27 cellular contexts compared by ENCODE assay signal in the genomic region with DNA sequence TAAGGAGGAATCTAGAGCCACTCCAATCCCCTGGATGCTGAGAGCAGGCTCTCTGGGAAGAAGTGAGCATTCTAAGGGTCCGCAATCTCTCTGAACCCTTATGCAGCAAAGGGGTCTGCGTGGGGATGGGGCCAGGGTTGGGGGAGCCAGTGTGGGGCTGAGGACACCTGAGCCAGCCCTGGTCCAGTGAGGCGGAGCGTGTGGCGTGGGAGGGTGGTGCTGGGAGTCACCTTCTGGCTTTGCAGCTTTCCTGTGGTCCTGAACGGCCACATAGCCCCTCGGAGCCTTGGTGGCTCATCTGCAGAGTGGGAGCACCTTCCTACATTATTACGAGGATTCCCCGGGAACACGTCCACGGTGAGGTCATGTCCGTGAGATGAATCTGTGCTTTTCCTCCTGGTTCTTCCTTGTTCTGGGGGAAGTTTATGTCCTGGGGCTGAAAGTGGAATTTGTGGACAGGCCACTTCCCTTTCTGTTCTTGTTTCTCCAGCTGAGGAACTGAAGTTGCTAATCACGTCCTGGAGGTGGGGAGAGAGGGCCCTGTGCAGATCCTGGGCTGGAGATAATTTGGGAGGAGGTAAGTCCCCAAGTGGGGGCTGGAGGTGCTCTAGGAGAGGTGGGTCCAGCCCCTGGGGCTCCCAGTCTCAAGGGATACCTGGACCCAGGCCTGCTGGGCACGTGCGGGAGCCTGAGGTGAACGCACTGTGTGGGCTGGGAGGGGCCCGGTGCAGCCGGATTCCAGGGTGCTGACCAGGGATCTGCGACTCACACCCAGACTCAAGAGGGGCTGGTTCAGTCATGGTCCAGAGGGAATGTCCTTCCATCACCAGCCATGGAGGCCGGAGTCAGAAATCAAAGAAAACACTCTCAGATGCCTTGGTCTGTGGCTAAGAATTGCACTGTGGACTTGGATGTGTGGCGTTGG. TPM values are rescaled to one million over a fixed set of nuclear protein-coding genes. Genes with fewer than 3 reads are reported as not detected.
DNase-seq lines count a peak whose midpoint lies in the region; ATAC-seq, FAIRE-seq and TF ChIP-seq lines count a peak whose summit lies in the region.
"Had no signal": no experiment of that assay in that cellular context is flagged by ENCODE, and none has a peak within 500 bp of the region (broad histone marks: within the 10 kb centered on the region; RNA-seq: fewer than 3 reads in every experiment).

No MANE protein-coding gene starts in this region.

- in situ Hi-C loops in IMR-90 (cut with MboI; ENCODE audit: low sequenced_read_pairs) (no loop called here), K562 (cut with MboI) (no loop called here)

- no peak overlapping the region for H2BK20ac ChIP-seq in IMR-90 (ENCODE audit: low read depth, low read length)

- H3K23ac ChIP-seq in IMR-90 (ENCODE audit: low read depth, low read length) = no peak overlapping the region

- no peaks in the 10 kb centered on the region for H3K9me1 ChIP-seq in IMR-90 (ENCODE audit: insufficient read depth, low read length)
- H3K9me1 ChIP-seq in K562 (ENCODE audit: control insufficient read depth, insufficient read depth, low read length) = peaks cover 2% of the 10 kb centered on the region

- H3K4me1 ChIP-seq in IMR-90 (ENCODE audit: control insufficient read depth, insufficient read depth, low read length) (no peaks in the 10 kb centered on the region), K562 (replicated peaks in 1 of 2; ENCODE audit: control insufficient read depth in 2 of 2, insufficient read depth in 2 of 2, low read length in 2 of 2) (peaks cover 15 to 90% of the 10 kb centered on the region in 2 experiments; a peak in 4 of 5 replicates), osteoblast (ENCODE audit: insufficient read depth, low read length) (no peaks in the 10 kb centered on the region)
- H3K4me1 ChIP-seq: A549, gastroesophageal sphincter, SJSA1, uterus had no signal

- CTCF ChIA-PET in IMR-90 (lab: Yijun Ruan, JAX) = no interaction called here
- CTCF ChIA-PET in K562 (lab: Yijun Ruan, JAX; ENCODE audit: low intra/inter-chr PET ratio) = no interaction called here

- H3K36me3 Mint-ChIP-seq in activated CD4-positive, alpha-beta T cell treated with anti-CD3 and anti-CD28 coated beads, Interleukin-2, amount 10 ng/mL, durations not matched to agents 24 days and 14 days (ENCODE audit: low read depth) = no peaks in the 10 kb centered on the region
- H3K36me3 Mint-ChIP-seq: CD4-positive, CD25-positive, alpha-beta regulatory T cell had no signal

- H3K4ac ChIP-seq in IMR-90 (ENCODE audit: low read depth, low read length) = no peak overlapping the region

- no peak overlapping the region for H4K5ac ChIP-seq in IMR-90 (ENCODE audit: low read depth, low read length)

- POLR2A ChIA-PET in IMR-90 (lab: Charles Lee; ENCODE audit: unreplicated experiment) (no interaction called here), K562 (lab: Yijun Ruan, JAX) (interaction anchor here (0.7 to 2.9 kb wide), 3 partner anchors 9 to 968 kb away, joined by 3 to 13 read pairs (median 3); no protein-coding TSS in a partner anchor)

- H3K27ac ChIP-seq in IMR-90 (ENCODE audit: insufficient read depth, low read length) (no peak overlapping the region), K562 (ENCODE audit: extremely low read depth, low read depth, low read length) (no peak overlapping the region), osteoblast (ENCODE audit: low read depth, low read length) (no peak overlapping the region)
- H3K27ac ChIP-seq: A549, gastroesophageal sphincter, SJSA1, uterus had no signal

- TF ChIP-seq RAD21 in IMR-90 (IDR thresholded peaks at IDR 0.05; ENCODE audit: low read length) = no peak
- TF ChIP-seq RAD21 in K562 (CRISPR knock-in tag; conservative IDR thresholded peaks at IDR 0.05 in 1 of 2, IDR thresholded peaks at IDR 0.05 in 1 of 2) = no peak; a peak in 1 of 4 replicates

- no peak overlapping the region for H2AK9ac ChIP-seq in IMR-90 (replicated peaks; ENCODE audit: low read depth, low read length, poor library complexity)

- no peak overlapping the region for H3K27ac Mint-ChIP-seq in activated CD4-positive, alpha-beta T cell treated with anti-CD3 and anti-CD28 coated beads, Interleukin-2, amount 10 ng/mL, durations not matched to agents 24 days and 14 days
- H3K27ac Mint-ChIP-seq: activated T-helper 17 cell treated with anti-CD3 and anti-CD28 coated beads, Interleukin-2, amount 50 U/mL, for 72 hours had no signal

- no peak overlapping the region for H3K14ac ChIP-seq in IMR-90 (replicated peaks; ENCODE audit: low read depth, low read length)

- BruUV-seq in IMR-90 (replicated peaks; lab: Mats Ljungman, UMichigan) = no TSS peak
- no TSS peak for BruUV-seq in K562 (replicated peaks; lab: Mats Ljungman, UMichigan)

- H3K9ac ChIP-seq in IMR-90 (ENCODE audit: low read depth, low read length) = no peak overlapping the region
- H3K9ac ChIP-seq in K562 (ENCODE audit: insufficient read depth in 1 of 2, low read depth in 2 of 2, low read length in 2 of 2) = peak overlapping the region in 1 of 2 experiments; percentile 67; a peak in 2 of 4 replicates

- no peaks in the 10 kb centered on the region for H3K9me3 Mint-ChIP-seq in activated CD4-positive, alpha-beta T cell treated with anti-CD3 and anti-CD28 coated beads, Interleukin-2, amount 10 ng/mL, durations not matched to agents 24 days and 14 days
- H3K9me3 Mint-ChIP-seq: activated T-helper 17 cell treated with anti-CD3 and anti-CD28 coated beads, Interleukin-2, amount 50 U/mL, for 72 hours; CD4-positive, CD25-positive, alpha-beta regulatory T cell had no signal

- H3K79me1 ChIP-seq in IMR-90 (ENCODE audit: low read depth in 1 of 2, low read length in 2 of 2) = no peaks in the 10 kb centered on the region

- H3K4me2 ChIP-seq in IMR-90 (ENCODE audit: low read depth, low read length) (no peak overlapping the region), K562 (ENCODE audit: insufficient read depth, low read length) (peak overlapping the region; percentile 33; the same call in 1 of the 2 replicates), osteoblast (ENCODE audit: insufficient read depth, low read length) (no peak overlapping the region)
- H3K4me2 ChIP-seq: A549 had no signal

- intact Hi-C loops in activated CD4-positive, alpha-beta T cell treated with anti-CD3 and anti-CD28 coated beads, Interleukin-2, amount 10 ng/mL, durations not matched to agents 24 days and 14 days (cut with micrococcal nuclease) = no loop called here
- intact Hi-C loops in IMR-90 (cut with micrococcal nuclease) = no loop called here
- intact Hi-C loops in K562 (cut with micrococcal nuclease) = no loop called here

- H3K18ac ChIP-seq in IMR-90 (ENCODE audit: low read depth, low read length) = no peak overlapping the region

- no peak overlapping the region for H4K8ac ChIP-seq in IMR-90 (ENCODE audit: low read depth in 2 of 2, low read length in 2 of 2)

- no peak overlapping the region for H3K4me3 Mint-ChIP-seq in activated CD4-positive, alpha-beta T cell treated with anti-CD3 and anti-CD28 coated beads, Interleukin-2, amount 10 ng/mL, durations not matched to agents 24 days and 14 days
- H3K4me3 Mint-ChIP-seq: activated T-helper 17 cell treated with anti-CD3 and anti-CD28 coated beads, Interleukin-2, amount 50 U/mL, for 72 hours; CD4-positive, CD25-positive, alpha-beta regulatory T cell had no signal

- H3K4me3 ChIP-seq in IMR-90 (ENCODE audit: insufficient read depth, low read depth, low read length) = no peak overlapping the region
- H3K4me3 ChIP-seq in K562 = no peak overlapping the region
- H3K4me3 ChIP-seq in osteoblast (ENCODE audit: insufficient read depth, low read length) = no peak overlapping the region
- no peak overlapping the region for H3K4me3 ChIP-seq in foreskin fibroblast (ENCODE audit: low read depth in 1 of 2, low read length in 2 of 2)
- H3K4me3 ChIP-seq: A549, gastroesophageal sphincter, mucosa of descending colon, SJSA1, uterus had no signal

- no peaks in the 10 kb centered on the region for H3K9me3 ChIP-seq in IMR-90 (ENCODE audit: control insufficient read depth, insufficient read depth, low read length)
- no peaks in the 10 kb centered on the region for H3K9me3 ChIP-seq in K562 (replicated peaks; ENCODE audit: control insufficient read depth, insufficient read depth, low read depth, low read length)
- H3K9me3 ChIP-seq in osteoblast (ENCODE audit: low read depth, low read length) = no peaks in the 10 kb centered on the region
- H3K9me3 ChIP-seq: A549, gastroesophageal sphincter, mucosa of descending colon, SJSA1, uterus had no signal

- no peak for FAIRE-seq in K562 (lab: Jason Lieb, UNC)
- FAIRE-seq: A549, bronchial epithelial cell had no signal

- peaks cover 2% of the 10 kb centered on the region for H3K27me3 Mint-ChIP-seq in activated CD4-positive, alpha-beta T cell treated with anti-CD3 and anti-CD28 coated beads, Interleukin-2, amount 10 ng/mL, durations not matched to agents 24 days and 14 days
- H3K27me3 Mint-ChIP-seq: CD4-positive, CD25-positive, alpha-beta regulatory T cell had no signal

- no peak overlapping the region for H2BK15ac ChIP-seq in IMR-90 (ENCODE audit: low read depth, low read length)

- no peaks in the 10 kb centered on the region for H3K79me2 ChIP-seq in K562 (ENCODE audit: control insufficient read depth, insufficient read depth, low read length)
- H3K79me2 ChIP-seq in osteoblast (ENCODE audit: insufficient read depth, low read length) = no peaks in the 10 kb centered on the region

- H2BK5ac ChIP-seq in IMR-90 (ENCODE audit: low read depth, low read length, poor library complexity, severe bottlenecking) = no peak overlapping the region

- dilution Hi-C loops in IMR-90 (cut with HindIII; ENCODE audit: low sequenced_read_pairs, unreplicated experiment) = no loop called here

- H4K20me1 ChIP-seq in IMR-90 (ENCODE audit: insufficient read depth, low read length) (no peaks in the 10 kb centered on the region), K562 (replicated peaks; ENCODE audit: control insufficient read depth, insufficient read depth, low read length) (no peaks in the 10 kb centered on the region), osteoblast (ENCODE audit: insufficient read depth, low read length) (no peaks in the 10 kb centered on the region)

- TF ChIP-seq POLR2A in IMR-90 (IDR thresholded peaks at IDR 0.05; ENCODE audit: low read depth, low read length) (no peak), K562 (conservative IDR thresholded peaks at IDR 0.05) (no peak)

- 100% methylated on average over 2 of the region's 21 CpGs; no CpG with 5 or more reads in 1 of the 2 experiments for WGBS in IMR-90 (ENCODE audit: extremely low coverage in 2 of 2, insufficient read length in 1 of 2), 2 experiments
- WGBS in K562 (ENCODE audit: insufficient coverage, low coverage, missing lambda C conversion rate) = 55% methylated on average over 18 of the region's 21 CpGs

- no peak for TF ChIP-seq EP300 in K562 (IDR thresholded peaks at IDR 0.05; ENCODE audit: low read length)

- H3K4me1 Mint-ChIP-seq in activated CD4-positive, alpha-beta T cell treated with anti-CD3 and anti-CD28 coated beads, Interleukin-2, amount 10 ng/mL, durations not matched to agents 24 days and 14 days = peaks cover 2% of the 10 kb centered on the region
- H3K4me1 Mint-ChIP-seq: activated T-helper 17 cell treated with anti-CD3 and anti-CD28 coated beads, Interleukin-2, amount 50 U/mL, for 72 hours had no signal

- H3K56ac ChIP-seq in IMR-90 (ENCODE audit: extremely low read depth, insufficient read depth, low read length) = no peak overlapping the region

- no peaks in the 10 kb centered on the region for H3K36me3 ChIP-seq in IMR-90 (ENCODE audit: control insufficient read depth, insufficient read depth, low read length)
- H3K36me3 ChIP-seq in K562 (ENCODE audit: control insufficient read depth, insufficient read depth, low read length) = no peaks in the 10 kb centered on the region
- H3K36me3 ChIP-seq in osteoblast (ENCODE audit: insufficient read depth, low read length) = no peaks in the 10 kb centered on the region
- H3K36me3 ChIP-seq: gastroesophageal sphincter, SJSA1, uterus had no signal

- H2AK5ac ChIP-seq in IMR-90 (ENCODE audit: low read depth, low read length) = no peak overlapping the region

- H2AFZ ChIP-seq in IMR-90 (replicated peaks; ENCODE audit: low read length, poor library complexity) = no peak overlapping the region
- peak overlapping the region; percentile 20; the same call in 1 of the 2 replicates for H2AFZ ChIP-seq in K562 (ENCODE audit: low read depth, low read length)
- no peak overlapping the region for H2AFZ ChIP-seq in osteoblast (ENCODE audit: low read length)

- TF ChIP-seq CTCF in IMR-90 (conservative IDR thresholded peaks at IDR 0.05; ENCODE audit: low read depth, low read length) = no peak
- peak in 2 of 3 experiments; percentile 23 to 32; a peak in 2 of 6 replicates for TF ChIP-seq CTCF in K562 (IDR thresholded peaks at IDR 0.05 in 2 of 3, conservative IDR thresholded peaks at IDR 0.05 in 1 of 3; ENCODE audit: insufficient read depth in 2 of 3, low read depth in 1 of 3, low read length in 3 of 3)
- TF ChIP-seq CTCF in osteoblast (IDR thresholded peaks at IDR 0.05; ENCODE audit: extremely low read depth, low read depth, low read length) = no peak
- no peak for TF ChIP-seq CTCF in foreskin fibroblast (IDR thresholded peaks at IDR 0.05; ENCODE audit: low read depth, low read length)

- H3K27me3 ChIP-seq in IMR-90 (ENCODE audit: control insufficient read depth, insufficient read depth, low read length) (peaks cover 65% of the 10 kb centered on the region), K562 (ENCODE audit: control insufficient read depth in 2 of 2, insufficient read depth in 2 of 2, low read length in 2 of 2) (no peaks in the 10 kb centered on the region), osteoblast (ENCODE audit: insufficient read depth, low read length) (peaks cover 26% of the 10 kb centered on the region)
- H3K27me3 ChIP-seq: uterus had no signal

- peak; percentile 38 for DNase-seq in activated CD4-positive, alpha-beta T cell treated with anti-CD3 and anti-CD28 coated beads, Interleukin-2, amount 10 ng/mL, durations not matched to agents 24 days and 14 days
- no peak for DNase-seq in activated CD4-positive, alpha-beta T cell treated with anti-CD3 and anti-CD28 coated beads, Interleukin-2, amount 50 U/mL, for 48 hours
- no peak for DNase-seq in IMR-90
- DNase-seq in K562 (ENCODE audit: extremely low read depth in 1 of 4, low spot score in 3 of 4) = no peak
- peak; percentile 91 for DNase-seq in osteoblast (ENCODE audit: insufficient read length, low spot score, missing footprints)
- DNase-seq in NCI-H524 treated with DMSO at 0.1 percent for 48 hours (lab: John Stamatoyannopoulos, UW) = no peak
- DNase-seq in foreskin fibroblast = no peak
- DNase-seq: activated CD4-positive, alpha-beta T cell treated with anti-CD3 and anti-CD28 coated beads for 1 hour; CD4-positive, CD25-positive, alpha-beta regulatory T cell; DMS53; mucosa of descending colon; NCI-H1436 treated with DMSO at 0.1 percent for 48 hours; NCI-H526 treated with DMSO at 0.1 percent for 48 hours; stimulated activated CD4-positive, alpha-beta T cell treated with anti-CD3 and anti-CD28 coated beads, Interleukin-12 subunit alpha, Interleukin-12 subunit beta, amount 100 ng/mL, for 4 hours; T-helper 9 cell; uterus had no signal

- ATAC-seq in IMR-90 (ENCODE audit: low read depth) (no peak), K562 (no peak), HG03135 (IDR thresholded peaks at IDR 0.05; ENCODE audit: unreplicated experiment) (no peak)
- ATAC-seq: A549; activated T-helper 17 cell treated with anti-CD3 and anti-CD28 coated beads, Interleukin-2, amount 50 U/mL, for 72 hours; gastroesophageal sphincter; left lobe of liver; mucosa of descending colon had no signal

- no peak overlapping the region for H4K91ac ChIP-seq in IMR-90 (ENCODE audit: insufficient read depth, low read depth, low read length)

- no peak overlapping the region for H2BK120ac ChIP-seq in IMR-90 (ENCODE audit: low read depth, low read length)

RNA-seq across cellular contexts. Expression of gene MRGPRE, which starts 6.1 kb away (rescaled TPM):
- total RNA-seq in activated CD4-positive, alpha-beta T cell treated with anti-CD3 and anti-CD28 coated beads, Interleukin-2, amount 10 ng/mL, durations not matched to agents 24 days and 14 days = not detected in 2 replicates
- total RNA-seq in IMR-90 (2012; rRNA removed) = not detected in 2 replicates
- not detected in 2 replicates for polyA plus RNA-seq in IMR-90 (2012; rRNA removed)
- not detected in 2 replicates for polyA plus RNA-seq in IMR-90 (2012; cell fraction: cytosol; rRNA removed)
- polyA plus RNA-seq in IMR-90 (2012; cell fraction: nucleus; rRNA removed; ENCODE audit: low replicate concordance) = not detected in 2 replicates
- total RNA-seq in K562 (2011; cell fraction: chromatin; rRNA removed; ENCODE audit: low replicate concordance) = not detected in 2 replicates
- not detected in 2 replicates for total RNA-seq in K562 (2011; cell fraction: nucleolus; rRNA removed)
- total RNA-seq in K562 (2011; cell fraction: nucleoplasm; rRNA removed) = not detected in 2 replicates
- total RNA-seq in K562 (2014; rRNA removed) = not detected in 2 replicates
- total RNA-seq in K562 (2014; rRNA removed; fragmentation: Illumina TruSeq; extraction: Trizol) = not detected in 2 replicates
- not detected in 2 replicates for total RNA-seq in K562 (2015; rRNA removed; fragmentation: Illumina TruSeq; extraction: Trizol)
- total RNA-seq in K562 (2021) = not detected in 2 replicates
- not detected in 2 replicates for polyA plus RNA-seq in K562 (2011; rRNA removed)
- polyA plus RNA-seq in K562 (2011; cell fraction: cytosol; rRNA removed) = 0.09 TPM in 1 of 2 replicates, not detected in the other
- not detected in 2 replicates for polyA plus RNA-seq in K562 (2011; cell fraction: nucleus; rRNA removed)
- not detected in 2 replicates for polyA plus RNA-seq in K562 (2012)
- polyA plus RNA-seq in K562 (2014; fragmentation: Illumina TruSeq; extraction: Trizol) = not detected in 2 replicates
- polyA plus RNA-seq in K562 (2014; fragmentation: Nextera tagmentation; extraction: Ambion mirVana) = not detected
- polyA plus RNA-seq in K562 (2014; rRNA removed) = not detected in 2 replicates
- not detected in 2 replicates for polyA minus RNA-seq in K562 (2011; rRNA and poly(A)+ RNA removed)
- polyA minus RNA-seq in K562 (2011; cell fraction: cytosol; rRNA and poly(A)+ RNA removed) = not detected in 2 replicates
- not detected in 2 replicates for polyA minus RNA-seq in K562 (2011; cell fraction: nucleus; rRNA and poly(A)+ RNA removed)
- total RNA-seq in osteoblast = under 0.01 TPM in 1 of 2 replicates, not detected in the other
- total RNA-seq: activated T-helper 17 cell treated with anti-CD3 and anti-CD28 coated beads, Interleukin-2, amount 50 U/mL, for 72 hours; bronchial epithelial cell; CD4-positive, CD25-positive, alpha-beta regulatory T cell; epithelial cell of proximal tubule; gastroesophageal sphincter; left lobe of liver; LHCN-M2; renal cortical epithelial cell; SJSA1 had no signal
- polyA plus RNA-seq: A549; CD4-positive, CD25-positive, alpha-beta regulatory T cell had no signal

RNA-seq across cellular contexts. Expression of gene MRGPRG, which starts 7.5 kb away (rescaled TPM):
- total RNA-seq in activated CD4-positive, alpha-beta T cell treated with anti-CD3 and anti-CD28 coated beads, Interleukin-2, amount 10 ng/mL, durations not matched to agents 24 days and 14 days = not detected in 2 replicates
- total RNA-seq in IMR-90 (2012; rRNA removed) (not detected in 2 replicates), K562 (2014; rRNA removed) (not detected in 2 replicates), K562 (2014; rRNA removed; fragmentation: Illumina TruSeq; extraction: Trizol) (not detected in 2 replicates), K562 (2015; rRNA removed; fragmentation: Illumina TruSeq; extraction: Trizol) (not detected in 2 replicates), K562 (2021) (not detected in 2 replicates), osteoblast (not detected in 2 replicates)
- polyA plus RNA-seq in IMR-90 (2012; rRNA removed) (not detected in 2 replicates), K562 (2011; rRNA removed) (not detected in 2 replicates), K562 (2014; fragmentation: Illumina TruSeq; extraction: Trizol) (not detected in 2 replicates), K562 (2014; fragmentation: Nextera tagmentation; extraction: Ambion mirVana) (not detected), K562 (2014; rRNA removed) (not detected in 2 replicates)
- polyA plus RNA-seq in IMR-90 (2012; cell fraction: cytosol; rRNA removed) = not detected in 2 replicates
- not detected in 2 replicates for polyA plus RNA-seq in IMR-90 (2012; cell fraction: nucleus; rRNA removed; ENCODE audit: low replicate concordance)
- total RNA-seq in K562 (2011; cell fraction: chromatin; rRNA removed; ENCODE audit: low replicate concordance) = not detected in 2 replicates
- total RNA-seq in K562 (2011; cell fraction: nucleolus; rRNA removed) = not detected in 2 replicates
- not detected in 2 replicates for total RNA-seq in K562 (2011; cell fraction: nucleoplasm; rRNA removed)
- polyA plus RNA-seq in K562 (2011; cell fraction: cytosol; rRNA removed) = not detected in 2 replicates
- polyA plus RNA-seq in K562 (2011; cell fraction: nucleus; rRNA removed) = not detected in 2 replicates
- not detected in 2 replicates for polyA plus RNA-seq in K562 (2012)
- not detected in 2 replicates for polyA minus RNA-seq in K562 (2011; rRNA and poly(A)+ RNA removed)
- not detected in 2 replicates for polyA minus RNA-seq in K562 (2011; cell fraction: cytosol; rRNA and poly(A)+ RNA removed)
- not detected in 2 replicates for polyA minus RNA-seq in K562 (2011; cell fraction: nucleus; rRNA and poly(A)+ RNA removed)
- total RNA-seq: activated T-helper 17 cell treated with anti-CD3 and anti-CD28 coated beads, Interleukin-2, amount 50 U/mL, for 72 hours; bronchial epithelial cell; CD4-positive, CD25-positive, alpha-beta regulatory T cell; epithelial cell of proximal tubule; gastroesophageal sphincter; left lobe of liver; LHCN-M2; mucosa of descending colon; renal cortical epithelial cell; SJSA1; uterus had no signal
- polyA plus RNA-seq: A549; adipose tissue; CD4-positive, CD25-positive, alpha-beta regulatory T cell had no signal

Comparison
In these comparisons a context has a peak if more than half of its experiments do, and no peak if none do; other contexts are left out.
1. DNase-seq: peak in activated CD4-positive, alpha-beta T cell treated with anti-CD3 and anti-CD28 coated beads, Interleukin-2, amount 10 ng/mL, durations not matched to agents 24 days and 14 days (single experiment) and osteoblast (single experiment); none in activated CD4-positive, alpha-beta T cell treated with anti-CD3 and anti-CD28 coated beads, Interleukin-2, amount 50 U/mL, for 48 hours (0 of 2), IMR-90 (single experiment), K562 (0 of 4), NCI-H524 treated with DMSO at 0.1 percent for 48 hours (single experiment) and foreskin fibroblast (0 of 2).
2. CTCF ChIP-seq: peak in K562 (2 of 3); none in IMR-90 (single experiment), osteoblast (single experiment) and foreskin fibroblast (single experiment).